In genomic region chr3:153927107-153927506, GRCh38 we compare ENCODE assay signal across 8 cellular contexts.
DNase-seq lines count a peak whose midpoint lies in the region; ATAC-seq lines count a peak whose summit lies in the region.

No MANE protein-coding gene starts in this region.

- no peak overlapping the region for H3K4me3 Mint-ChIP-seq in T-helper 2 cell treated with Interferon-gamma antibody and Interleukin-4, amounts not matched to agents 5 μg/mL and 100 μg/mL, for 36 hours

- no peaks in the 10 kb centered on the region for H3K36me3 Mint-ChIP-seq in T-helper 2 cell treated with Interferon-gamma antibody and Interleukin-4, amounts not matched to agents 5 μg/mL and 100 μg/mL, for 36 hours (ENCODE audit: low read depth)

- no peaks in the 10 kb centered on the region for H3K4me1 Mint-ChIP-seq in T-helper 2 cell treated with Interferon-gamma antibody and Interleukin-4, amounts not matched to agents 5 μg/mL and 100 μg/mL, for 36 hours (ENCODE audit: low read depth)

- H3K9me3 Mint-ChIP-seq in T-helper 2 cell treated with Interferon-gamma antibody and Interleukin-4, amounts not matched to agents 5 μg/mL and 100 μg/mL, for 36 hours = no peaks in the 10 kb centered on the region

- no peak overlapping the region for H3K27ac Mint-ChIP-seq in T-helper 2 cell treated with Interferon-gamma antibody and Interleukin-4, amounts not matched to agents 5 μg/mL and 100 μg/mL, for 36 hours

- ATAC-seq in HG02885 (IDR thresholded peaks at IDR 0.05; ENCODE audit: poor library complexity, unreplicated experiment) (peak; percentile 46), GM21360 (IDR thresholded peaks at IDR 0.05; ENCODE audit: unreplicated experiment) (no peak)

- DNase-seq in GM04503 (ENCODE audit: low read depth) (peak; percentile 29), SW480 (ENCODE audit: low spot score) (peak; percentile 21), medulla oblongata (ENCODE audit: extremely low spot score) (peak; percentile 45), DMS153 (lab: John Stamatoyannopoulos, UW) (no peak)
- DNase-seq in T-helper 2 cell treated with Interferon-gamma antibody and Interleukin-4, amounts not matched to agents 5 μg/mL and 100 μg/mL, for 36 hours (ENCODE audit: low spot score) = no peak
- DNase-seq in stimulated activated naive CD4-positive, alpha-beta T cell (lab: John Stamatoyannopoulos, UW) = no peak

- H3K27me3 Mint-ChIP-seq in T-helper 2 cell treated with Interferon-gamma antibody and Interleukin-4, amounts not matched to agents 5 μg/mL and 100 μg/mL, for 36 hours (ENCODE audit: low read depth) = peaks cover 2% of the 10 kb centered on the region

Comparison
In these comparisons a context has a peak if more than half of its experiments do, and no peak if none do; other contexts are left out.
1. DNase-seq: peak in GM04503 (single experiment), SW480 (single experiment) and medulla oblongata (single experiment); none in DMS153 (single experiment), T-helper 2 cell treated with Interferon-gamma antibody and Interleukin-4, amounts not matched to agents 5 μg/mL and 100 μg/mL, for 36 hours (single experiment) and stimulated activated naive CD4-positive, alpha-beta T cell (0 of 6).